Comparison of ENCODE assay signal across 8 cellular contexts in genomic region chr12:111757361-111758119, GRCh38. TPM values are rescaled to one million over a fixed set of nuclear protein-coding genes. Genes with fewer than 3 reads are reported as not detected.
DNase-seq lines count a peak whose midpoint lies in the region; ATAC-seq, FAIRE-seq and TF ChIP-seq lines count a peak whose summit lies in the region.

No MANE protein-coding gene starts in this region.

- no peak overlapping the region for H2AK5ac ChIP-seq in H1 (ENCODE audit: low read depth, low read length)

- ATAC-seq in GM19452 (IDR thresholded peaks at IDR 0.05; ENCODE audit: unreplicated experiment), result no peak

- H3K4me1 ChIP-seq in H1 (replicated peaks in 1 of 4; ENCODE audit: control insufficient read depth in 3 of 4, insufficient read depth in 4 of 4, low read length in 3 of 4), result peaks cover 0 to 11% (median 8%) of the 10 kb centered on the region in 4 experiments; a peak in 2 of 7 replicates

- H3K18ac ChIP-seq in H1 (ENCODE audit: extremely low read depth, low read length), result no peak overlapping the region; the same call in 1 of the 2 replicates

- H2BK120ac ChIP-seq in H1 (replicated peaks; ENCODE audit: low read depth, low read length), result no peak overlapping the region

- no peak overlapping the region for H3K4me2 ChIP-seq in H1 (ENCODE audit: insufficient read depth in 1 of 2, low read depth in 2 of 2, low read length in 2 of 2)

- H3K23me2 ChIP-seq in H1 (ENCODE audit: low read depth, low read length), result no peaks in the 10 kb centered on the region

- no peak for FAIRE-seq in H1 (lab: Jason Lieb, UNC)
- no peak for FAIRE-seq in frontal cortex (lab: Jason Lieb, UNC)

- no peak overlapping the region for H4K5ac ChIP-seq in H1 (ENCODE audit: insufficient read length, low read depth, low read length)

- H3K56ac ChIP-seq in H1 (replicated peaks; ENCODE audit: insufficient read length, low read depth, low read length), result no peak overlapping the region

- no peak overlapping the region for H3K4ac ChIP-seq in H1 (replicated peaks; ENCODE audit: insufficient read length, low read depth, low read length)

- WGBS in H1 (ENCODE audit: extremely low coverage in 1 of 2, insufficient coverage in 1 of 2, insufficient read length in 1 of 2, insufficient replicate concordance in 2 of 2, low coverage in 1 of 2, low lambda C conversion rate in 2 of 2, missing lambda C conversion rate in 1 of 2), 2 experiments, result 86% methylated on average over 15 of the region's 15 CpGs; no CpG with 5 or more reads in 1 of the 2 experiments

- no peak overlapping the region for H3K23ac ChIP-seq in H1 (ENCODE audit: insufficient read length)

- H2BK15ac ChIP-seq in H1 (ENCODE audit: low read length), result no peak overlapping the region

- no peaks in the 10 kb centered on the region for H3K36me3 ChIP-seq in H1 (ENCODE audit: control insufficient read depth in 2 of 4, insufficient read depth in 4 of 4, low read length in 3 of 4)

- H3K9me3 ChIP-seq in H1 (ENCODE audit: insufficient read depth in 2 of 2, low read depth in 1 of 2, low read length in 1 of 2), result no peaks in the 10 kb centered on the region

- no peak overlapping the region for H3K4me3 ChIP-seq in H1 (ENCODE audit: extremely low read depth in 1 of 4, insufficient read depth in 2 of 4, low read depth in 3 of 4, low read length in 4 of 4)

- H4K8ac ChIP-seq in H1 (ENCODE audit: extremely low read depth, insufficient read depth, low read length), result peak overlapping the region; percentile 43; the same call in 1 of the 2 replicates

- TF ChIP-seq RAD21 in H1 (IDR thresholded peaks at IDR 0.05 in 1 of 2, conservative IDR thresholded peaks at IDR 0.05 in 1 of 2; ENCODE audit: low read depth in 2 of 2, low read length in 2 of 2), result no peak

- no peak overlapping the region for H2BK12ac ChIP-seq in H1 (ENCODE audit: low read depth, low read length)

- H3K14ac ChIP-seq in H1 (ENCODE audit: insufficient read length), result no peak overlapping the region

- DNase-seq in GM20000 (ENCODE audit: low spot score), result peak; percentile 63
- peak; percentile 99 for DNase-seq in MV-4-11 (lab: John Stamatoyannopoulos, UW)
- no peak for DNase-seq in H1 (ENCODE audit: low read depth in 1 of 2, low spot score in 2 of 2)
- peak in 34 of 56 donors; percentile 5 to 63 (median 25) for DNase-seq in nucleus accumbens (lab: John Stamatoyannopoulos, UW)
- no peak for DNase-seq in activated effector memory CD4-positive, alpha-beta T cell treated with Interleukin-2 at 50 U/mL for 16 hours
- DNase-seq in immature natural killer cell, result no peak
- DNase-seq in frontal cortex (ENCODE audit: low spot score in 2 of 2), result no peak

- H4K20me1 ChIP-seq in H1 (replicated peaks in 1 of 2; ENCODE audit: control insufficient read depth in 1 of 2, insufficient read depth in 2 of 2, low read length in 2 of 2), result peaks cover 0 to 4% of the 10 kb centered on the region in 2 experiments

- H3K27ac ChIP-seq in H1 (ENCODE audit: low read depth, low read length), result no peak overlapping the region

- H3K79me2 ChIP-seq in H1 (ENCODE audit: control insufficient read depth in 1 of 2, insufficient read depth in 2 of 2, low read length in 2 of 2), result no peaks in the 10 kb centered on the region

- peaks cover 3 to 5% of the 10 kb centered on the region in 2 donors for H3K4me1 Mint-ChIP-seq in immature natural killer cell

- H3K9me3 Mint-ChIP-seq in immature natural killer cell, result no peaks in the 10 kb centered on the region

- peaks cover 0 to 4% (median under 1%) of the 10 kb centered on the region in 3 donors for H3K27me3 Mint-ChIP-seq in immature natural killer cell (ENCODE audit: low read depth in 3 of 3)

- no peak overlapping the region for H4K91ac ChIP-seq in H1 (replicated peaks; ENCODE audit: insufficient read length, low read length)

- no peak overlapping the region for H2BK20ac ChIP-seq in H1 (ENCODE audit: low read length)

- H3K9ac ChIP-seq in H1 (replicated peaks in 1 of 4; ENCODE audit: extremely low read depth in 1 of 4, low read depth in 3 of 4, low read length in 3 of 4), result no peak overlapping the region

- peak overlapping the region in 3 of 6 donors; percentile 45 to 62 (median 55) for H3K27ac Mint-ChIP-seq in immature natural killer cell

- TF ChIP-seq CTCF in GM20000 (IDR thresholded peaks at IDR 0.05; ENCODE audit: extremely low read depth, missing control alignments), result no peak
- TF ChIP-seq CTCF in H1 (IDR thresholded peaks at IDR 0.05; ENCODE audit: control extremely low read depth in 1 of 3, insufficient read depth in 1 of 3, low read depth in 1 of 3, low read length in 3 of 3), result no peak

- POLR2A ChIA-PET in H1 (lab: Charles Lee; ENCODE audit: partially characterized antibody), result interaction anchor here (0.6 to 4.5 kb wide), 4 partner anchors 10 to 116 kb away, joined by 3 to 18 read pairs (median 6); partner anchors contain the start of gene ALDH2

- peaks cover 0 to 4% (median 3%) of the 10 kb centered on the region in 3 donors for H3K36me3 Mint-ChIP-seq in immature natural killer cell

- no peak for TF ChIP-seq POLR2A in H1 (IDR thresholded peaks at IDR 0.05; ENCODE audit: control extremely low read depth in 1 of 2, low read depth in 2 of 2, low read length in 2 of 2)

- no peaks in the 10 kb centered on the region for H3K27me3 ChIP-seq in H1 (replicated peaks in 1 of 4; ENCODE audit: control insufficient read depth in 3 of 4, extremely low read depth in 1 of 4, insufficient read depth in 3 of 4, low read length in 3 of 4)

- H3K79me1 ChIP-seq in H1 (ENCODE audit: low read depth, low read length), result no peaks in the 10 kb centered on the region

- H2BK5ac ChIP-seq in H1 (ENCODE audit: low read depth, low read length), result no peak overlapping the region; the same call in 1 of the 2 replicates

- TF ChIP-seq EP300 in H1 (IDR thresholded peaks at IDR 0.05; ENCODE audit: borderline replicate concordance in 1 of 2, low read depth in 2 of 2, low read length in 2 of 2), result no peak

- no peak overlapping the region for H2AFZ ChIP-seq in H1 (ENCODE audit: low read length)

- no peak overlapping the region for H3K4me3 Mint-ChIP-seq in immature natural killer cell

- CTCF ChIA-PET in H1 (lab: Charles Lee; ENCODE audit: partially characterized antibody), result interaction anchor here (0.8 to 9.1 kb wide), 5 partner anchors 10 to 228 kb away, joined by 3 to 165 read pairs (median 3); no protein-coding TSS in a partner anchor

RNA-seq across cellular contexts. Expression of gene ALDH2, which starts 9.2 kb away (rescaled TPM):
- 40.4 and 43.8 TPM in 2 replicates for total RNA-seq in H1 (2021; fragmentation: NEBNext Ultra II Directional; extraction: Animal tissue kit (Norgen Biotek cat#: 25700))
- 25.4 and 31.3 TPM in 2 replicates for polyA plus RNA-seq in H1 (2011; rRNA removed)
- polyA plus RNA-seq in H1 (2011; cell fraction: cytosol; rRNA removed), result 37.7 TPM
- polyA plus RNA-seq in H1 (2011; cell fraction: nucleus; rRNA removed), result 41.1 TPM
- polyA plus RNA-seq in H1 (2012, experiment 1 of 2), result 46.3 to 57.1 TPM (median 49.9 TPM) in 4 replicates
- polyA plus RNA-seq in H1 (2012, experiment 2 of 2), result 26.2 TPM
- 11.5 TPM for polyA plus RNA-seq in H1 (2013, experiment 1 of 2)
- polyA plus RNA-seq in H1 (2013, experiment 2 of 2), result 11.0 TPM
- 25.8 and 36.1 TPM in 2 replicates for polyA minus RNA-seq in H1 (2011; rRNA and poly(A)+ RNA removed)
- polyA minus RNA-seq in H1 (2011; cell fraction: cytosol; rRNA and poly(A)+ RNA removed), result 28.1 TPM
- 13.7 TPM for polyA minus RNA-seq in H1 (2011; cell fraction: nucleus; rRNA and poly(A)+ RNA removed)
- polyA plus RNA-seq in immature natural killer cell, result 10 to 100 TPM in 1 of 3 donors, 1 to 10 TPM in 2; 1.7 to 18.7 (median 8.2) TPM
- total RNA-seq in frontal cortex, result 24.1 TPM

Comparison
In these comparisons a context has a peak if more than half of its experiments do, and no peak if none do; other contexts are left out.
1. DNase-seq: peak in GM20000 (single experiment), MV-4-11 (single experiment) and nucleus accumbens (34 of 56); none in H1 (0 of 2), activated effector memory CD4-positive, alpha-beta T cell treated with Interleukin-2 at 50 U/mL for 16 hours (single experiment), immature natural killer cell (0 of 3) and frontal cortex (0 of 2).